20 cellular contexts compared by ENCODE assay signal in genomic region chr11:69127091-69127850, GRCh38. TPM values are rescaled to one million over a fixed set of nuclear protein-coding genes. Genes with fewer than 3 reads are reported as not detected.
DNase-seq lines count a peak whose midpoint lies in the region; ATAC-seq and TF ChIP-seq lines count a peak whose summit lies in the region.
"Had no signal": no experiment of that assay in that cellular context is flagged by ENCODE, and none has a peak within 500 bp of the region (broad histone marks: within the 10 kb centered on the region; RNA-seq: fewer than 3 reads in every experiment).

No MANE protein-coding gene starts in this region.

- peaks cover 22% of the 10 kb centered on the region for H3K9me3 Mint-ChIP-seq in WTC11

- intact Hi-C loops in spleen (cut with DNase I; ENCODE audit: low total_unique reads): no loop called here

- peaks cover 31% of the 10 kb centered on the region for H3K4me1 Mint-ChIP-seq in WTC11

- no peak for TF ChIP-seq POLR2A in gastroesophageal sphincter (IDR thresholded peaks at IDR 0.05)
- TF ChIP-seq POLR2A in spleen (IDR thresholded peaks at IDR 0.05): no peak

- no peak overlapping the region for H3K4me3 Mint-ChIP-seq in WTC11

- no peak for ATAC-seq in WTC11
- ATAC-seq in gastroesophageal sphincter: no peak
- ATAC-seq in GM19035 (IDR thresholded peaks at IDR 0.05; ENCODE audit: unreplicated experiment): no peak
- ATAC-seq in GM19455 (IDR thresholded peaks at IDR 0.05; ENCODE audit: unreplicated experiment): no peak
- ATAC-seq: PC-3, SK-N-SH treated with all-trans-retinoic acid at 6 μM for 48 hours had no signal

- CTCF ChIA-PET in WTC11 (lab: Charles Lee): interaction anchor here (1.5 kb wide), 1 partner anchor 26 kb away, joined by 3 read pairs; no protein-coding TSS in a partner anchor

- H3K27me3 ChIP-seq in H7 (ENCODE audit: control insufficient read depth, insufficient read depth, low read length): no peaks in the 10 kb centered on the region
- no peaks in the 10 kb centered on the region for H3K27me3 ChIP-seq in gastroesophageal sphincter
- H3K27me3 ChIP-seq in spleen (replicated peaks in 1 of 7): peaks cover 0 to 5% (median 0%) of the 10 kb centered on the region in 7 donors
- H3K27me3 ChIP-seq: BLaER1 had no signal

- H3K4me3 ChIP-seq in H7 (ENCODE audit: insufficient read depth, low read depth, low read length): no peak overlapping the region
- no peak overlapping the region for H3K4me3 ChIP-seq in gastroesophageal sphincter
- H3K4me3 ChIP-seq in spleen: no peak overlapping the region
- H3K4me3 ChIP-seq: BLaER1 had no signal

- H3K9me3 ChIP-seq in gastroesophageal sphincter: peaks cover 0 to 7% (median 0%) of the 10 kb centered on the region in 3 donors
- peaks cover 0 to 19% (median 11%) of the 10 kb centered on the region in 8 donors for H3K9me3 ChIP-seq in spleen

- POLR2A ChIA-PET in WTC11 (lab: Charles Lee): no interaction called here

- DNase-seq in H7 (peak; percentile 44), WTC11 (ENCODE audit: low spot score) (peak; percentile 8), spleen (peak; percentile 39), NCI-H2196 (lab: John Stamatoyannopoulos, UW; ENCODE audit: unreplicated experiment) (no peak), islet precursor cell (no peak)
- DNase-seq: DMS 273 treated with DMSO at 0.1 percent for 48 hours, NCI-H1048, NCI-H146, NCI-H2107, NCI-H446 treated with DMSO at 0.1 percent for 48 hours, NCI-H748 treated with DMSO at 0.1 percent for 48 hours, PC-3 had no signal

- H3K27ac ChIP-seq in gastroesophageal sphincter: peak overlapping the region in 3 of 4 donors; percentile 1 to 54 (median 30)
- no peak overlapping the region for H3K27ac ChIP-seq in spleen
- H3K27ac ChIP-seq: BLaER1 had no signal

- peaks cover 4 to 44% (median 32%) of the 10 kb centered on the region in 3 donors for H3K4me1 ChIP-seq in gastroesophageal sphincter
- peaks cover 6 to 39% (median 27%) of the 10 kb centered on the region in 6 donors for H3K4me1 ChIP-seq in spleen

- TF ChIP-seq CTCF in WTC11 (IDR thresholded peaks at IDR 0.05): no peak
- no peak for TF ChIP-seq CTCF in gastroesophageal sphincter (IDR thresholded peaks at IDR 0.05)
- no peak for TF ChIP-seq CTCF in spleen (IDR thresholded peaks at IDR 0.05 in 8 of 11, conservative IDR thresholded peaks at IDR 0.05 in 3 of 11)

- H3K36me3 ChIP-seq in H7 (replicated peaks; ENCODE audit: control insufficient read depth, insufficient read depth, low read length): no peaks in the 10 kb centered on the region
- H3K36me3 ChIP-seq in gastroesophageal sphincter: no peaks in the 10 kb centered on the region
- no peaks in the 10 kb centered on the region for H3K36me3 ChIP-seq in spleen
- H3K36me3 ChIP-seq: BLaER1 had no signal

- no peak for TF ChIP-seq EP300 in gastroesophageal sphincter (IDR thresholded peaks at IDR 0.05)

- no peaks in the 10 kb centered on the region for H3K27me3 Mint-ChIP-seq in WTC11 (ENCODE audit: low read depth)

- peaks cover 14% of the 10 kb centered on the region for H3K36me3 Mint-ChIP-seq in WTC11

- 66 to 100% methylated on average over 1 to 9 of the region's 26 CpGs for WGBS in gastroesophageal sphincter (ENCODE audit: low coverage in 1 of 2), 2 donors
- WGBS in spleen, 5 donors: 82 to 93% (median 90%) methylated on average over 16 to 26 of the region's 26 CpGs

- H3K27ac Mint-ChIP-seq in WTC11: no peak overlapping the region

TF ChIP-seq in WTC11, 78 proteins besides CTCF, POLR2A, EP300 and RAD21 (continues in another document):
- TF ChIP-seq CREB1 (CRISPR knock-in tag; IDR thresholded peaks at IDR 0.05) (no peak), AFF4 (CRISPR knock-in tag; IDR thresholded peaks at IDR 0.05; ENCODE audit: borderline replicate concordance) (no peak), JAZF1 (CRISPR knock-in tag; IDR thresholded peaks at IDR 0.05) (no peak), E2F4 (CRISPR knock-in tag; IDR thresholded peaks at IDR 0.05; ENCODE audit: borderline replicate concordance, low read depth) (no peak), ATF2 (CRISPR knock-in tag; IDR thresholded peaks at IDR 0.05; ENCODE audit: borderline replicate concordance, low read depth) (no peak), E2F1 (CRISPR knock-in tag; IDR thresholded peaks at IDR 0.05) (no peak), MLX (CRISPR knock-in tag; IDR thresholded peaks at IDR 0.05) (no peak), KAT7 (CRISPR knock-in tag; IDR thresholded peaks at IDR 0.05; ENCODE audit: borderline replicate concordance) (no peak), SMAD4 (CRISPR knock-in tag; IDR thresholded peaks at IDR 0.05) (no peak)

RNA-seq across cellular contexts. Expression of gene SMIM38, which starts 28.5 kb away (rescaled TPM):
- 0.28 and 0.67 TPM in 2 replicates for total RNA-seq in H7 (2014; rRNA removed; shearing (Covaris generic))
- total RNA-seq in WTC11 (2021) (0.39 to 1.4 TPM (median 0.98 TPM) in 3 replicates), gastroesophageal sphincter (1 to 10 TPM; 1.2 to 2.3 (median 1.3) TPM), spleen (1 to 10 TPM in 4 of 7 donors, under 1 TPM in 3; 0.44 to 2.0 (median 1.1) TPM)
- polyA plus RNA-seq in spleen: under 1 TPM; 0.02 to 0.29 (median 0.05) TPM
- total RNA-seq: Daoy, H4, HT-29 had no signal

Comparison
In these comparisons a context has a peak if more than half of its experiments do, and no peak if none do; other contexts are left out.
1. DNase-seq: peak in H7 (single experiment), WTC11 (single experiment) and spleen (single experiment); none in NCI-H2196 (single experiment) and islet precursor cell (single experiment).
2. H3K27ac ChIP-seq: peak in gastroesophageal sphincter (3 of 4); none in spleen (0 of 8).